30 cellular contexts compared by ENCODE assay signal in the genomic region with DNA sequence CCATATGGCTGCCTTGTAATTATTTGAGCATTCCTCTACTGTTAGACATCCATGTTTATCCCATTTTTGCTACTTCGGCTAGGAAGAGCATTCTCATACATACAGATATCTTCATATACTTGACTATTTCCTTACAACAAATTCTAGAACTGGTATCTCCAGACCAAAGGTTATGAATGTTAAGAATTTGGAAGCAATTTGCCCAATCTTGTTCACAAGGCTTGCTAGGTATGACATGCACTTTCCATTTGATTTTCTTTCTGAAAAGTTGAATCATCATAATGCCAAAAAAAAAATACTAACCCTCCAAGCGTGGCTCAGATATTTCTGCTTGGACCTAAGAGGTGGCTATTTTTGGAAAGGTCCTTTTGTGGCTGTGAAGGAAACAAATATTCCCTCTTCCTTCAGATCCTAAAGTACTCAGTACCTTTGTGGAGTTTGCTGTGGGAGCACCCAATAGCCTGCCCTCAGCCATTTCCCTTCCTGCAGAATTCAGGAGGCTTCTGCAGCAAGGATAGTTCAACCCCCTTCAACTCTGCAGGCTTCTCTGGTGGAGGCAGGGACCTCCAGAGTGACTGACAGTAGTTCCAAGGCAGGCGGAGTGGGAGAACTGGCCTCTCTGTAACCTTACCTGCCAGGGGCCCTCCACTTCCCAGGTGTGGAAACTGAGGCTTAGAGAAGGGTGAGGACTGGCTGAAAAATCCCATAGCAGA.
"Had no signal": no experiment of that assay in that cellular context is flagged by ENCODE, and none has a peak within 500 bp of the region (broad histone marks: within the 10 kb centered on the region; RNA-seq: fewer than 3 reads in every experiment).

No MANE protein-coding gene starts in this region.

- H3K4me3 ChIP-seq: adrenal gland, cardiac muscle cell had no signal

- H3K27me3 ChIP-seq: adrenal gland, cardiac muscle cell had no signal

- H3K27ac ChIP-seq: adrenal gland, cardiac muscle cell, VCaP had no signal

- ATAC-seq: activated CD8-positive, alpha-beta T cell treated with anti-CD3 and anti-CD28 coated beads for 36 hours; activated naive CD4-positive, alpha-beta T cell treated with anti-CD3 and anti-CD28 coated beads, Interleukin-2, amount 50 U/mL, for 72 hours; activated T-cell treated with anti-CD3 and anti-CD28 coated beads, Interleukin-2, amount 50 U/mL, for 4 hours; activated T-cell treated with anti-CD3 and anti-CD28 coated beads, Interleukin-2, amount 50 U/mL, for 72 hours; activated T-helper 17 cell treated with anti-CD3 and anti-CD28 coated beads, Interleukin-2, amount 50 U/mL, for 72 hours had no signal

- H3K9me3 ChIP-seq: adrenal gland had no signal

- H3K36me3 ChIP-seq: adrenal gland, cardiac muscle cell had no signal

- DNase-seq: activated B cell treated with CpG ODN at 0.5 μM for 24 hours; activated CD4-positive, alpha-beta memory T cell treated with anti-CD3 and anti-CD28 coated beads for 36 hours; activated CD4-positive, alpha-beta T cell treated with anti-CD3 and anti-CD28 coated beads for 4 hours; activated CD4-positive, alpha-beta T cell treated with anti-CD3 and anti-CD28 coated beads, Interleukin-2, amount 10 ng/mL, durations not matched to agents 24 days and 14 days; activated CD4-positive, alpha-beta T cell treated with anti-CD3 and anti-CD28 coated beads, Interleukin-2, amount 50 U/mL, for 1 hour; activated CD4-positive, alpha-beta T cell treated with anti-CD3 and anti-CD28 coated beads, Interleukin-2, amount 50 U/mL, for 4 hours; activated CD4-positive, CD25-positive, alpha-beta regulatory T cell treated with anti-CD3 and anti-CD28 coated beads, Interleukin-2, amount 50 U/mL, for 72 hours; activated CD8-positive, alpha-beta memory T cell treated with anti-CD3 and anti-CD28 coated beads, Interleukin-2, amount 50 U/mL, for 4 hours; activated CD8-positive, alpha-beta T cell treated with anti-CD3 and anti-CD28 coated beads for 36 hours; activated effector memory CD4-positive, alpha-beta T cell treated with anti-CD3 and anti-CD28 coated beads, Interleukin-2, amount 50 U/mL, for 16 hours; activated gamma-delta T cell treated with Interleukin-2 at 50 U/mL for 16 hours; activated naive CD4-positive, alpha-beta T cell; activated naive CD4-positive, alpha-beta T cell treated with anti-CD3 and anti-CD28 coated beads for 36 hours; activated naive CD4-positive, alpha-beta T cell treated with anti-CD3 and anti-CD28 coated beads, Interleukin-2, amount 50 U/mL, for 16 hours; activated naive CD8-positive, alpha-beta T cell treated with anti-CD3 and anti-CD28 coated beads for 36 hours; activated T-cell treated with anti-CD3 and anti-CD28 coated beads for 4 hours; activated T-cell treated with anti-CD3 and anti-CD28 coated beads, Interleukin-2, amount 50 U/mL, for 1 hour; activated T-cell treated with anti-CD3 and anti-CD28 coated beads, Interleukin-2, amount 50 U/mL, for 4 hours; activated T-cell treated with anti-CD3 and anti-CD28 coated beads, Interleukin-2, amount 50 U/mL, for 72 hours; adrenal gland; amniotic stem cell; aorta; caudate nucleus; T-helper 1 cell; T-helper 2 cell; T-helper 9 cell had no signal
